18 cellular contexts compared by ENCODE assay signal in the genomic region with DNA sequence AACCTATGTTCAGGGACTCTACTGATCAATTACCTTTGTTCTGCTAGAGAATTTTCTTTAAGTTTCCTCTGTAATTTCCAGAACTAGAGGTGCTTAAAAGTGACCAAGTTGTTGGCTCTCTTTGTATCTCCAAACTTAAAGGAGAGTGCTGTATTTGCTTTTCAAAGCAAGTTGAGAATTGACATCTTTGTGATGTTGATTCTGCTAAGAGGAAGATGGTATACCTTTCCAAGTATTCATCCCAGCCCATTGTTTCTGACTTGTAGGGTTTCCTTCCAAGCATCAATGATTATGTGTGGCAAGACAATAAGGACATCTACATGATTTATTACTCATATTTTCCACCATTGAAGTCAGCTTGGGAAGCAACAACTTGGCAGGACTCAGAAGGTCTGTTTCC.
DNase-seq lines count a peak whose midpoint lies in the region; ATAC-seq, FAIRE-seq and TF ChIP-seq lines count a peak whose summit lies in the region.
"Had no signal": no experiment of that assay in that cellular context is flagged by ENCODE, and none has a peak within 500 bp of the region (broad histone marks: within the 10 kb centered on the region; RNA-seq: fewer than 3 reads in every experiment).

No MANE protein-coding gene starts in this region.

- H3K4me1 Mint-ChIP-seq in mesothelial cell of epicardium = peaks cover 29% of the 10 kb centered on the region
- no peaks in the 10 kb centered on the region for H3K4me1 Mint-ChIP-seq in activated T-cell treated with anti-CD3 and anti-CD28 coated beads, Interleukin-2, amount 50 U/mL, for 72 hours (ENCODE audit: low read depth)
- H3K4me1 Mint-ChIP-seq: CD4-positive, alpha-beta memory T cell; IgD-negative memory B cell had no signal

- TF ChIP-seq CTCF in mesothelial cell of epicardium (IDR thresholded peaks at IDR 0.05; ENCODE audit: unreplicated experiment) (no peak), left lung (IDR thresholded peaks at IDR 0.05) (no peak)

- H3K27me3 Mint-ChIP-seq in mesothelial cell of epicardium (ENCODE audit: low read depth) = no peaks in the 10 kb centered on the region
- H3K27me3 Mint-ChIP-seq in activated T-cell treated with anti-CD3 and anti-CD28 coated beads, Interleukin-2, amount 50 U/mL, for 72 hours (ENCODE audit: low read depth) = peaks cover 10% of the 10 kb centered on the region

- H3K36me3 ChIP-seq in H7 (replicated peaks; ENCODE audit: control insufficient read depth, insufficient read depth, low read length) = no peaks in the 10 kb centered on the region
- no peaks in the 10 kb centered on the region for H3K36me3 ChIP-seq in left lung
- H3K36me3 ChIP-seq: BLaER1, MG63, SJSA1 had no signal

- FAIRE-seq in GM12891 (lab: Jason Lieb, UNC) = no peak

- peak; percentile 9 for DNase-seq in H7
- DNase-seq in NCI-H69 (lab: John Stamatoyannopoulos, UW) = peak; percentile 0
- peak; percentile 85 for DNase-seq in iPS DF 19.7 (ENCODE audit: low read depth, low spot score)
- no peak for DNase-seq in mesothelial cell of epicardium (ENCODE audit: low spot score in 2 of 2, unreplicated experiment in 2 of 2)
- DNase-seq in left lung = no peak
- no peak for DNase-seq in H4 (ENCODE audit: low spot score)
- DNase-seq in GM12891 (ENCODE audit: insufficient read length, low spot score) = no peak
- no peak for DNase-seq in activated T-cell treated with anti-CD3 and anti-CD28 coated beads, Interleukin-2, amount 50 U/mL, for 72 hours
- DNase-seq: CD4-positive, alpha-beta memory T cell; GF-D8; GM23248; Kasumi-1; MG63; NCI-H1048; NCI-H2081 treated with DMSO at 0.1 percent for 48 hours had no signal

- no peak overlapping the region for H3K4me3 Mint-ChIP-seq in mesothelial cell of epicardium
- no peak overlapping the region for H3K4me3 Mint-ChIP-seq in activated T-cell treated with anti-CD3 and anti-CD28 coated beads, Interleukin-2, amount 50 U/mL, for 72 hours
- H3K4me3 Mint-ChIP-seq: CD4-positive, alpha-beta memory T cell; IgD-negative memory B cell had no signal

- H3K27ac ChIP-seq in left lung = no peak overlapping the region
- H3K27ac ChIP-seq: BLaER1, GM23248, SJSA1 had no signal

- H3K9me3 ChIP-seq in left lung = peaks cover 0 to 3% of the 10 kb centered on the region in 2 donors
- H3K9me3 ChIP-seq: BLaER1, MG63, SJSA1 had no signal

- intact Hi-C loops in left lung (cut with DNase I) = no loop called here

- no peak for ATAC-seq in left lung
- ATAC-seq in activated T-cell treated with anti-CD3 and anti-CD28 coated beads, Interleukin-2, amount 50 U/mL, for 72 hours (replicated peaks in 1 of 2) = no peak

- H3K4me3 ChIP-seq in H7 (ENCODE audit: insufficient read depth, low read depth, low read length) (no peak overlapping the region), left lung (no peak overlapping the region)
- H3K4me3 ChIP-seq: BLaER1, GM23248, MG63, SJSA1 had no signal

- no peaks in the 10 kb centered on the region for H3K36me3 Mint-ChIP-seq in mesothelial cell of epicardium
- no peaks in the 10 kb centered on the region for H3K36me3 Mint-ChIP-seq in activated T-cell treated with anti-CD3 and anti-CD28 coated beads, Interleukin-2, amount 50 U/mL, for 72 hours (ENCODE audit: insufficient read depth in 2 of 2)
- H3K36me3 Mint-ChIP-seq: CD4-positive, alpha-beta memory T cell; IgD-negative memory B cell had no signal

- H3K4me1 ChIP-seq in left lung = no peaks in the 10 kb centered on the region
- H3K4me1 ChIP-seq: BLaER1, SJSA1 had no signal

- no peak for TF ChIP-seq POLR2A in GM12891 (IDR thresholded peaks at IDR 0.05; ENCODE audit: low read depth, low read length)

- H3K9me3 Mint-ChIP-seq in mesothelial cell of epicardium = peaks cover 17% of the 10 kb centered on the region
- peaks cover 0 to 3% of the 10 kb centered on the region in 2 donors for H3K9me3 Mint-ChIP-seq in activated T-cell treated with anti-CD3 and anti-CD28 coated beads, Interleukin-2, amount 50 U/mL, for 72 hours

- H3K27ac Mint-ChIP-seq in mesothelial cell of epicardium = peak overlapping the region; percentile 68
- no peak overlapping the region for H3K27ac Mint-ChIP-seq in activated T-cell treated with anti-CD3 and anti-CD28 coated beads, Interleukin-2, amount 50 U/mL, for 72 hours
- H3K27ac Mint-ChIP-seq: CD4-positive, alpha-beta memory T cell; IgD-negative memory B cell had no signal

- no peaks in the 10 kb centered on the region for H3K27me3 ChIP-seq in H7 (ENCODE audit: control insufficient read depth, insufficient read depth, low read length)
- no peaks in the 10 kb centered on the region for H3K27me3 ChIP-seq in left lung
- H3K27me3 ChIP-seq: BLaER1, MG63, SJSA1 had no signal

TF ChIP-seq in GM12891, 5 proteins besides CTCF, POLR2A, EP300 and RAD21:
- TF ChIP-seq POU2F2 (IDR thresholded peaks at IDR 0.05; ENCODE audit: low read depth, low read length) (no peak), PAX5 (IDR thresholded peaks at IDR 0.05; ENCODE audit: insufficient read depth, low read length, severe bottlenecking) (no peak), POLR2AphosphoS5 (IDR thresholded peaks at IDR 0.05; ENCODE audit: low read depth, low read length) (no peak), SPI1 (IDR thresholded peaks at IDR 0.05; ENCODE audit: low read depth, low read length) (no peak), TAF1 (IDR thresholded peaks at IDR 0.05; ENCODE audit: low read depth, low read length) (no peak)

Comparison
In these comparisons a context has a peak if more than half of its experiments do, and no peak if none do; other contexts are left out.
1. DNase-seq: peak in H7 (single experiment), NCI-H69 (single experiment) and iPS DF 19.7 (single experiment); none in mesothelial cell of epicardium (0 of 2), left lung (0 of 2), H4 (single experiment), GM12891 (single experiment) and activated T-cell treated with anti-CD3 and anti-CD28 coated beads, Interleukin-2, amount 50 U/mL, for 72 hours (0 of 2).